In genomic region chr14:26738571-26738970, GRCh38 we compare ENCODE assay signal across 14 cellular contexts.
"Had no signal": no experiment of that assay in that cellular context is flagged by ENCODE, and none has a peak within 500 bp of the region (broad histone marks: within the 10 kb centered on the region; RNA-seq: fewer than 3 reads in every experiment).

No MANE protein-coding gene starts in this region.

- H3K36me3 ChIP-seq: esophagus squamous epithelium, left ventricle myocardium inferior, upper lobe of left lung had no signal

- H3K4me3 ChIP-seq: dorsolateral prefrontal cortex, esophagus squamous epithelium, left ventricle myocardium inferior, upper lobe of left lung had no signal

- H3K27me3 ChIP-seq: dorsolateral prefrontal cortex, esophagus squamous epithelium, upper lobe of left lung had no signal

- H3K27ac ChIP-seq: dorsolateral prefrontal cortex, esophagus squamous epithelium, left ventricle myocardium inferior, upper lobe of left lung had no signal

- DNase-seq: activated T-cell treated with anti-CD3 and anti-CD28 coated beads, Interleukin-2, amount 50 U/mL, for 1 hour; aorta; dorsolateral prefrontal cortex; effector memory CD8-positive, alpha-beta T cell; esophagus squamous epithelium; hippocampal formation; left ventricle myocardium inferior; stimulated activated CD4-positive, alpha-beta T cell treated with anti-CD3 and anti-CD28 coated beads, Interleukin-2, amount 100 ng/mL, for 48 hours; stimulated activated CD8-positive, alpha-beta memory T cell treated with anti-CD3 and anti-CD28 coated beads, Interleukin-4, amount 100 ng/mL, for 48 hours; stimulated activated naive CD4-positive, alpha-beta T cell treated with Interleukin-2 at 50 U/mL for 16 hours; T-cell; upper lobe of left lung had no signal

- ATAC-seq: activated naive CD4-positive, alpha-beta T cell treated with anti-CD3 and anti-CD28 coated beads, Interleukin-2, amount 50 U/mL, for 72 hours; effector memory CD8-positive, alpha-beta T cell; natural killer cell treated with Interleukin-12 subunit alpha and Interleukin-12 subunit beta and Interleukin-15 and Interleukin-18, amount 100 ng/mL, for 72 hours; T-cell had no signal

- H3K4me1 ChIP-seq: esophagus squamous epithelium, left ventricle myocardium inferior, upper lobe of left lung had no signal

- H3K9me3 ChIP-seq: esophagus squamous epithelium, upper lobe of left lung had no signal
